Comparison of ENCODE assay signal across 19 cellular contexts in genomic region chrX:125150231-125150630, GRCh38.
"Had no signal": no experiment of that assay in that cellular context is flagged by ENCODE, and none has a peak within 500 bp of the region (broad histone marks: within the 10 kb centered on the region; RNA-seq: fewer than 3 reads in every experiment).

No MANE protein-coding gene starts in this region.

- H3K4me1 ChIP-seq: esophagus squamous epithelium, psoas muscle, upper lobe of right lung had no signal

- H3K9me3 Mint-ChIP-seq: activated T-helper 1 cell treated with anti-CD3 and anti-CD28 coated beads, Interleukin-12 subunit alpha, Interleukin-12 subunit beta, Interleukin-2, Interleukin-4 antibody, amounts not matched to agents 30 ng/mL and 10 ng/mL and 1 ng/mL, durations not matched to agents 14 hours and 24 hours and 36 hours; effector memory CD8-positive, alpha-beta T cell; memory B cell; naive thymus-derived CD4-positive, alpha-beta T cell; neural progenitor cell; stimulated activated naive B cell treated with anti-CD40 and anti-IgM and Interleukin-4, amounts not matched to agents 10 μg/mL and 1 μg/mL and 100 μg/mL, for 72 hours had no signal

- H3K27ac Mint-ChIP-seq: activated naive CD8-positive, alpha-beta T cell; activated T-helper 1 cell treated with anti-CD3 and anti-CD28 coated beads, Interleukin-12 subunit alpha, Interleukin-12 subunit beta, Interleukin-2, Interleukin-4 antibody, amounts not matched to agents 30 ng/mL and 10 ng/mL and 1 ng/mL, durations not matched to agents 14 hours and 24 hours and 36 hours; effector memory CD8-positive, alpha-beta T cell; memory B cell; naive thymus-derived CD4-positive, alpha-beta T cell; neural progenitor cell; stimulated activated naive B cell treated with anti-CD40 and anti-IgM and Interleukin-4, amounts not matched to agents 10 μg/mL and 1 μg/mL and 100 μg/mL, for 72 hours; T-helper 17 cell had no signal

- H3K4me3 Mint-ChIP-seq: activated naive CD8-positive, alpha-beta T cell; activated T-helper 1 cell treated with anti-CD3 and anti-CD28 coated beads, Interleukin-12 subunit alpha, Interleukin-12 subunit beta, Interleukin-2, Interleukin-4 antibody, amounts not matched to agents 30 ng/mL and 10 ng/mL and 1 ng/mL, durations not matched to agents 14 hours and 24 hours and 36 hours; effector memory CD8-positive, alpha-beta T cell; memory B cell; naive thymus-derived CD4-positive, alpha-beta T cell; neural progenitor cell; stimulated activated naive B cell treated with anti-CD40 and anti-IgM and Interleukin-4, amounts not matched to agents 10 μg/mL and 1 μg/mL and 100 μg/mL, for 72 hours; T-helper 17 cell had no signal

- H3K27ac ChIP-seq: esophagus squamous epithelium, neural progenitor cell, ovary, psoas muscle, upper lobe of right lung, WERI-Rb-1 had no signal

- H3K36me3 ChIP-seq: esophagus squamous epithelium, neural progenitor cell, ovary, upper lobe of right lung, WERI-Rb-1 had no signal

- H3K4me1 Mint-ChIP-seq: memory B cell; naive thymus-derived CD4-positive, alpha-beta T cell; neural progenitor cell; stimulated activated naive B cell treated with anti-CD40 and anti-IgM and Interleukin-4, amounts not matched to agents 10 μg/mL and 1 μg/mL and 100 μg/mL, for 72 hours; T-helper 17 cell had no signal

- H3K4me3 ChIP-seq: esophagus squamous epithelium, neural progenitor cell, ovary, psoas muscle, upper lobe of right lung had no signal

- H3K27me3 Mint-ChIP-seq: activated naive CD8-positive, alpha-beta T cell; effector memory CD8-positive, alpha-beta T cell; memory B cell; naive thymus-derived CD4-positive, alpha-beta T cell; stimulated activated naive B cell treated with anti-CD40 and anti-IgM and Interleukin-4, amounts not matched to agents 10 μg/mL and 1 μg/mL and 100 μg/mL, for 72 hours; T-helper 17 cell had no signal

- H3K9me3 ChIP-seq: esophagus squamous epithelium, ovary, psoas muscle, upper lobe of right lung had no signal

- DNase-seq: activated CD4-positive, alpha-beta T cell treated with anti-CD3 and anti-CD28 coated beads for 1 hour; activated gamma-delta T cell treated with Interleukin-2 at 50 U/mL for 16 hours; dermis blood vessel endothelial cell; effector memory CD8-positive, alpha-beta T cell; esophagus squamous epithelium; kidney; left ventricle myocardium superior; naive thymus-derived CD4-positive, alpha-beta T cell; ovary; psoas muscle; stimulated activated naive B cell treated with anti-CD40 and anti-IgM and Interleukin-4, amounts not matched to agents 10 μg/mL and 1 μg/mL and 100 μg/mL, for 72 hours; T-helper 17 cell; upper lobe of right lung; WERI-Rb-1 had no signal

- H3K36me3 Mint-ChIP-seq: activated naive CD8-positive, alpha-beta T cell; memory B cell; naive thymus-derived CD4-positive, alpha-beta T cell; neural progenitor cell; stimulated activated naive B cell treated with anti-CD40 and anti-IgM and Interleukin-4, amounts not matched to agents 10 μg/mL and 1 μg/mL and 100 μg/mL, for 72 hours had no signal

- ATAC-seq: effector memory CD8-positive, alpha-beta T cell; left ventricle myocardium superior; naive thymus-derived CD4-positive, alpha-beta T cell; psoas muscle; sciatic nerve; stimulated activated naive B cell treated with anti-CD40 and anti-IgM and Interleukin-4, amounts not matched to agents 10 μg/mL and 1 μg/mL and 100 μg/mL, for 72 hours; T-helper 17 cell; upper lobe of right lung had no signal

- H3K27me3 ChIP-seq: esophagus squamous epithelium, neural progenitor cell, ovary, upper lobe of right lung had no signal
